Comparison of ENCODE assay signal across 9 cellular contexts in the genomic region with DNA sequence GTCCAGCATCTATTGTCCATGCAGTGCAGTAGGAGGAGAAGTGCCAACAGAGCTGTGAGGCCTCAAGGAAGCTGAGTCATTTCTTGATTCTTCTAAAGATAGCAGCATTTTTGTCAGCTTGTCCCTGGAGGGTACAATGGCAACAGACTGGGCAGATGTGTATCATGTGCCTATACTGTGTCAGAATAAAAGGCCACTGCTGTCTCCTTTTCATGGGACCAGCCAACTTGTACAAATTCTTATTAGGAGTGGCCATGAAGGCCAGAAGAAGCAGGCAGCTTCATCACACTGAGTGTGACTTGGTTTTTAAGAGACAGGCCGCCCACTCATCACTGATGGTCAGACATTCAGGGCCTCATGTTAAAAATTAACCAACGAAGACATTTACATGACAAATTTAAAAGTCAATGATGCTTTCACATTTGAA.
DNase-seq lines count a peak whose midpoint lies in the region; ATAC-seq, FAIRE-seq and TF ChIP-seq lines count a peak whose summit lies in the region.
"Had no signal": no experiment of that assay in that cellular context is flagged by ENCODE, and none has a peak within 500 bp of the region (broad histone marks: within the 10 kb centered on the region; RNA-seq: fewer than 3 reads in every experiment).

No MANE protein-coding gene starts in this region.

- POLR2A ChIA-PET in endothelial cell of umbilical vein (lab: Charles Lee) = no interaction called here

- H3K9me3 ChIP-seq in endothelial cell of umbilical vein (replicated peaks; ENCODE audit: control insufficient read depth, insufficient read depth, low read length) (no peaks in the 10 kb centered on the region), Peyer's patch (no peaks in the 10 kb centered on the region)
- H3K9me3 ChIP-seq in effector memory CD4-positive, alpha-beta T cell (ENCODE audit: control insufficient read depth, low read length) = no peaks in the 10 kb centered on the region

- H3K27me3 ChIP-seq in endothelial cell of umbilical vein (ENCODE audit: control insufficient read depth in 2 of 2, insufficient read depth in 2 of 2, low read length in 2 of 2) = no peaks in the 10 kb centered on the region
- H3K27me3 ChIP-seq in Peyer's patch = no peaks in the 10 kb centered on the region
- no peaks in the 10 kb centered on the region for H3K27me3 ChIP-seq in effector memory CD4-positive, alpha-beta T cell (replicated peaks; ENCODE audit: control insufficient read depth, insufficient read depth, low read length, poor library complexity, severe bottlenecking)

- BruUV-seq in endothelial cell of umbilical vein (replicated peaks; lab: Mats Ljungman, UMichigan) = no TSS peak

- H3K36me3 ChIP-seq in endothelial cell of umbilical vein (ENCODE audit: control insufficient read depth in 2 of 2, extremely low read depth in 1 of 2, insufficient read depth in 2 of 2, low read length in 2 of 2) (no peaks in the 10 kb centered on the region), Peyer's patch (no peaks in the 10 kb centered on the region)
- no peaks in the 10 kb centered on the region for H3K36me3 ChIP-seq in effector memory CD4-positive, alpha-beta T cell (ENCODE audit: control insufficient read depth, insufficient read depth, low read length)

- H3K4me1 ChIP-seq in endothelial cell of umbilical vein (ENCODE audit: control insufficient read depth, extremely low read depth, insufficient read depth, low read length) = peaks cover 16% of the 10 kb centered on the region
- H3K4me1 ChIP-seq in Peyer's patch = no peaks in the 10 kb centered on the region
- H3K4me1 ChIP-seq in effector memory CD4-positive, alpha-beta T cell (ENCODE audit: control insufficient read depth, insufficient read depth, low read length, poor library complexity, severe bottlenecking) = no peaks in the 10 kb centered on the region

- peak; percentile 85 for ATAC-seq in GM21529 (IDR thresholded peaks at IDR 0.05; ENCODE audit: unreplicated experiment)
- peak; percentile 89 for ATAC-seq in HG03442 (IDR thresholded peaks at IDR 0.05; ENCODE audit: unreplicated experiment)

- dilution Hi-C loops in endothelial cell of umbilical vein (cut with MboI; ENCODE audit: extremely low pct_ligation_motif_present, low sequenced_read_pairs) = no loop called here

- no peaks in the 10 kb centered on the region for H3K79me2 ChIP-seq in endothelial cell of umbilical vein (ENCODE audit: control insufficient read depth, insufficient read depth, low read length)

- H3K27ac ChIP-seq in endothelial cell of umbilical vein (ENCODE audit: insufficient read depth, low read depth, low read length) (no peak overlapping the region), Peyer's patch (no peak overlapping the region)
- H3K27ac ChIP-seq in effector memory CD4-positive, alpha-beta T cell (ENCODE audit: insufficient read depth, low read length, poor library complexity, severe bottlenecking) = no peak overlapping the region

- DNase-seq in GM12892 (ENCODE audit: insufficient read length) = no peak
- peak; percentile 21 for DNase-seq in endothelial cell of umbilical vein (ENCODE audit: low read depth, low spot score)
- DNase-seq in Peyer's patch = no peak
- no peak for DNase-seq in effector memory CD4-positive, alpha-beta T cell
- no peak for DNase-seq in stimulated activated CD4-positive, alpha-beta T cell treated with anti-CD3 and anti-CD28 coated beads, Interleukin-1b, Interleukin-23, amount 100 ng/mL, for 48 hours
- no peak for DNase-seq in DMS79 treated with DMSO at 0.1 percent for 48 hours (lab: John Stamatoyannopoulos, UW)

- no peak overlapping the region for H2AFZ ChIP-seq in endothelial cell of umbilical vein (ENCODE audit: low read depth, low read length)

- TF ChIP-seq POLR2A in GM12892 (IDR thresholded peaks at IDR 0.05; ENCODE audit: low read depth, low read length) (no peak), endothelial cell of umbilical vein (IDR thresholded peaks at IDR 0.05; ENCODE audit: low read depth, low read length) (no peak), Peyer's patch (IDR thresholded peaks at IDR 0.05) (no peak)

- TF ChIP-seq CTCF in endothelial cell of umbilical vein (IDR thresholded peaks at IDR 0.05; ENCODE audit: extremely low read depth in 1 of 2, insufficient read depth in 1 of 2, low read depth in 1 of 2, low read length in 2 of 2) (no peak), Peyer's patch (IDR thresholded peaks at IDR 0.05) (no peak)

- FAIRE-seq in GM12892 (lab: Jason Lieb, UNC) (peak; percentile 87), endothelial cell of umbilical vein (lab: Jason Lieb, UNC) (peak; percentile 83)
- FAIRE-seq: H1 had no signal

- H3K4me3 ChIP-seq in endothelial cell of umbilical vein (replicated peaks in 1 of 3; ENCODE audit: insufficient read depth in 1 of 3, low read depth in 1 of 3, low read length in 3 of 3) (no peak overlapping the region), Peyer's patch (no peak overlapping the region)
- H3K4me3 ChIP-seq in effector memory CD4-positive, alpha-beta T cell (ENCODE audit: insufficient read depth, low read depth, low read length, poor library complexity, severe bottlenecking) = no peak overlapping the region

- no peak overlapping the region for H3K4me2 ChIP-seq in endothelial cell of umbilical vein (ENCODE audit: insufficient read depth, low read length)

- no peaks in the 10 kb centered on the region for H4K20me1 ChIP-seq in endothelial cell of umbilical vein (replicated peaks; ENCODE audit: control insufficient read depth, extremely low read depth, insufficient read depth, low read length)

- intact Hi-C loops in endothelial cell of umbilical vein (cut with micrococcal nuclease) = no loop called here

- CTCF ChIA-PET in endothelial cell of umbilical vein (lab: Charles Lee) = interaction anchor here (0.8 to 2.5 kb wide), 2 partner anchors 17 to 63 kb away, joined by 3 to 14 read pairs; no protein-coding TSS in a partner anchor

- H3K9ac ChIP-seq in endothelial cell of umbilical vein (replicated peaks; ENCODE audit: extremely low read depth, insufficient read depth, low read length) = no peak overlapping the region

- H3K9me1 ChIP-seq in endothelial cell of umbilical vein (replicated peaks; ENCODE audit: control insufficient read depth, extremely low read depth, insufficient read depth, low read length) = no peaks in the 10 kb centered on the region

TF ChIP-seq in endothelial cell of umbilical vein, 7 proteins besides CTCF, POLR2A, EP300 and RAD21:
- peak; percentile 67 for TF ChIP-seq JUN (IDR thresholded peaks at IDR 0.05; ENCODE audit: borderline replicate concordance, insufficient read depth, insufficient read length, low read depth)
- no peak for TF ChIP-seq MYC (IDR thresholded peaks at IDR 0.05; ENCODE audit: low read depth, low read length)
- no peak for TF ChIP-seq POLR2AphosphoS5 (IDR thresholded peaks at IDR 0.05; ENCODE audit: insufficient read depth, low read depth, low read length)
- no peak for TF ChIP-seq FOS (IDR thresholded peaks at IDR 0.05; ENCODE audit: borderline replicate concordance, insufficient read depth, low read length)
- no peak for TF ChIP-seq EZH2 (IDR thresholded peaks at IDR 0.05; ENCODE audit: borderline replicate concordance, low read depth, low read length, severe bottlenecking)
- peak; percentile 81 for TF ChIP-seq GATA2 (IDR thresholded peaks at IDR 0.05; ENCODE audit: insufficient read depth, insufficient read length, low read depth, low read length)
- TF ChIP-seq, protein P1, sequence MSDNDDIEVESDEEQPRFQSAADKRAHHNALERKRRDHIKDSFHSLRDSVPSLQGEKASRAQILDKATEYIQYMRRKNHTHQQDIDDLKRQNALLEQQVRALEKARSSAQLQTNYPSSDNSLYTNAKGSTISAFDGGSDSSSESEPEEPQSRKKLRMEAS (IDR thresholded peaks at IDR 0.05; ENCODE audit: insufficient read depth, insufficient read length) = no peak
